In genomic region chr1:26996024-26996423, GRCh38 we compare ENCODE assay signal across 1 cellular context.
TF ChIP-seq lines count a peak whose summit lies in the region.

No MANE protein-coding gene starts in this region.

TF ChIP-seq in A549, 52 proteins besides CTCF, POLR2A, EP300 and RAD21 (continued from another document):
- no peak for TF ChIP-seq HES2 (IDR thresholded peaks at IDR 0.05)
- no peak for TF ChIP-seq ELK1 (IDR thresholded peaks at IDR 0.05; ENCODE audit: low read depth, low read length)
- no peak for TF ChIP-seq GATA3 (IDR thresholded peaks at IDR 0.05; ENCODE audit: borderline replicate concordance)
- TF ChIP-seq JUN (IDR thresholded peaks at IDR 0.05) = no peak
- TF ChIP-seq RARB (CRISPR knock-in tag; IDR thresholded peaks at IDR 0.05) = no peak
- TF ChIP-seq ZSCAN20 (CRISPR knock-in tag; IDR thresholded peaks at IDR 0.05) = no peak
